Comparison of ENCODE assay signal across 1 cellular context in the genomic region with DNA sequence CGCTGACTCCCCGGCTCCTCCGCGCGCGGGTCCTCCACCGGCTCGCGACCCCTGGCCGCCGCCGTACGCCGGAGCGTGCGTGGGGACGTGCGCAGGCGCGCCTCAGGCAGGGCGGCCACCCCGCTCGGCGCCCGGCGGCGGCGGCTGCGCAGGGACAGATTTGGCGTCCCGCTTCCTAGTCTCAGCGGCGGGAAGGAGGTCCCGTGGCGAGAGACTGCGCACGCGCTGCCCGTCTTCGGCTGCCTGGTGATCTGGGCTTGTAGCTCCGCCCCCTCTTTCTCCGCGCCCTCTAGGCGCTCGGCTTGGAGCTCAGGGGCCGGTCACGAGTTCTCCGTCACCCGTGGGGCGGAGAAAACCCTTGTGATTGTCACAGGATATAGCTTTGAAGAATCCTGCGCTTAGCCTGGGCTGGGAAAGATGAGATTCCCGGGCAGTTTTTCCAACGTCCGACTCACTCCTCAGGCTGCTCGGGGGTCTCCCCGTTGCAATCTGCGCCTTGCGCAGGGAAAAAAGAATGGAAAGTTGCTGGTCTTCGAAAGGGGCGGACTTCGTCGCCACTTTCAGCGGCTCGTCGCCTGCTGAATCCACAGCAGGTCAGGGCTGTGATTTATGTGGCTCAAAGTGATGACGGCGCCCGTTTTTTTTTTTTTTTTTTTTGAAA.
TF ChIP-seq lines count a peak whose summit lies in the region.

A gene with protein sequence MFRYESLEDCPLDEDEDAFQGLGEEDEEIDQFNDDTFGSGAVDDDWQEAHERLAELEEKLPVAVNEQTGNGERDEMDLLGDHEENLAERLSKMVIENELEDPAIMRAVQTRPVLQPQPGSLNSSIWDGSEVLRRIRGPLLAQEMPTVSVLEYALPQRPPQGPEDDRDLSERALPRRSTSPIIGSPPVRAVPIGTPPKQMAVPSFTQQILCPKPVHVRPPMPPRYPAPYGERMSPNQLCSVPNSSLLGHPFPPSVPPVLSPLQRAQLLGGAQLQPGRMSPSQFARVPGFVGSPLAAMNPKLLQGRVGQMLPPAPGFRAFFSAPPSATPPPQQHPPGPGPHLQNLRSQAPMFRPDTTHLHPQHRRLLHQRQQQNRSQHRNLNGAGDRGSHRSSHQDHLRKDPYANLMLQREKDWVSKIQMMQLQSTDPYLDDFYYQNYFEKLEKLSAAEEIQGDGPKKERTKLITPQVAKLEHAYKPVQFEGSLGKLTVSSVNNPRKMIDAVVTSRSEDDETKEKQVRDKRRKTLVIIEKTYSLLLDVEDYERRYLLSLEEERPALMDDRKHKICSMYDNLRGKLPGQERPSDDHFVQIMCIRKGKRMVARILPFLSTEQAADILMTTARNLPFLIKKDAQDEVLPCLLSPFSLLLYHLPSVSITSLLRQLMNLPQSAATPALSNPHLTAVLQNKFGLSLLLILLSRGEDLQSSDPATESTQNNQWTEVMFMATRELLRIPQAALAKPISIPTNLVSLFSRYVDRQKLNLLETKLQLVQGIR (minus strand): TSS at position 88 of the 661 bp plus-strand sequence. CDS start 142 bp downstream, outside the sequence.

TF ChIP-seq in SK-N-SH, 30 proteins besides CTCF, POLR2A, EP300 and RAD21 (continued from another document):
- TF ChIP-seq RXRA (IDR thresholded peaks at IDR 0.05; ENCODE audit: borderline replicate concordance, low read depth): no peak
- TF ChIP-seq TAF1 (IDR thresholded peaks at IDR 0.05; ENCODE audit: borderline replicate concordance, low read depth, low read length): no peak; the same call in none of the 2 replicates
- TF ChIP-seq GABPA (IDR thresholded peaks at IDR 0.05; ENCODE audit: low read depth): no peak; the same call in 1 of the 2 replicates
- TF ChIP-seq YY1 (IDR thresholded peaks at IDR 0.05; ENCODE audit: low read depth): no peak
- no peak for TF ChIP-seq EZH2phosphoT487 (IDR thresholded peaks at IDR 0.05; ENCODE audit: borderline replicate concordance, low read depth)
- peak; percentile 98 for TF ChIP-seq NRF1 (IDR thresholded peaks at IDR 0.05; ENCODE audit: low read depth, low read length)
- no peak for TF ChIP-seq MEF2A (IDR thresholded peaks at IDR 0.05; ENCODE audit: borderline replicate concordance, low read depth)
- TF ChIP-seq TEAD4 (IDR thresholded peaks at IDR 0.05; ENCODE audit: borderline replicate concordance, insufficient read depth): no peak
- TF ChIP-seq, protein P1, sequence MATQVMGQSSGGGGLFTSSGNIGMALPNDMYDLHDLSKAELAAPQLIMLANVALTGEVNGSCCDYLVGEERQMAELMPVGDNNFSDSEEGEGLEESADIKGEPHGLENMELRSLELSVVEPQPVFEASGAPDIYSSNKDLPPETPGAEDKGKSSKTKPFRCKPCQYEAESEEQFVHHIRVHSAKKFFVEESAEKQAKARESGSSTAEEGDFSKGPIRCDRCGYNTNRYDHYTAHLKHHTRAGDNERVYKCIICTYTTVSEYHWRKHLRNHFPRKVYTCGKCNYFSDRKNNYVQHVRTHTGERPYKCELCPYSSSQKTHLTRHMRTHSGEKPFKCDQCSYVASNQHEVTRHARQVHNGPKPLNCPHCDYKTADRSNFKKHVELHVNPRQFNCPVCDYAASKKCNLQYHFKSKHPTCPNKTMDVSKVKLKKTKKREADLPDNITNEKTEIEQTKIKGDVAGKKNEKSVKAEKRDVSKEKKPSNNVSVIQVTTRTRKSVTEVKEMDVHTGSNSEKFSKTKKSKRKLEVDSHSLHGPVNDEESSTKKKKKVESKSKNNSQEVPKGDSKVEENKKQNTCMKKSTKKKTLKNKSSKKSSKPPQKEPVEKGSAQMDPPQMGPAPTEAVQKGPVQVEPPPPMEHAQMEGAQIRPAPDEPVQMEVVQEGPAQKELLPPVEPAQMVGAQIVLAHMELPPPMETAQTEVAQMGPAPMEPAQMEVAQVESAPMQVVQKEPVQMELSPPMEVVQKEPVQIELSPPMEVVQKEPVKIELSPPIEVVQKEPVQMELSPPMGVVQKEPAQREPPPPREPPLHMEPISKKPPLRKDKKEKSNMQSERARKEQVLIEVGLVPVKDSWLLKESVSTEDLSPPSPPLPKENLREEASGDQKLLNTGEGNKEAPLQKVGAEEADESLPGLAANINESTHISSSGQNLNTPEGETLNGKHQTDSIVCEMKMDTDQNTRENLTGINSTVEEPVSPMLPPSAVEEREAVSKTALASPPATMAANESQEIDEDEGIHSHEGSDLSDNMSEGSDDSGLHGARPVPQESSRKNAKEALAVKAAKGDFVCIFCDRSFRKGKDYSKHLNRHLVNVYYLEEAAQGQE (IDR thresholded peaks at IDR 0.05; ENCODE audit: low read depth, low read length): no peak
- TF ChIP-seq, protein P2, sequence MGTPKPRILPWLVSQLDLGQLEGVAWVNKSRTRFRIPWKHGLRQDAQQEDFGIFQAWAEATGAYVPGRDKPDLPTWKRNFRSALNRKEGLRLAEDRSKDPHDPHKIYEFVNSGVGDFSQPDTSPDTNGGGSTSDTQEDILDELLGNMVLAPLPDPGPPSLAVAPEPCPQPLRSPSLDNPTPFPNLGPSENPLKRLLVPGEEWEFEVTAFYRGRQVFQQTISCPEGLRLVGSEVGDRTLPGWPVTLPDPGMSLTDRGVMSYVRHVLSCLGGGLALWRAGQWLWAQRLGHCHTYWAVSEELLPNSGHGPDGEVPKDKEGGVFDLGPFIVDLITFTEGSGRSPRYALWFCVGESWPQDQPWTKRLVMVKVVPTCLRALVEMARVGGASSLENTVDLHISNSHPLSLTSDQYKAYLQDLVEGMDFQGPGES (IDR thresholded peaks at IDR 0.05; ENCODE audit: low read depth, low read length): no peak
- no peak for TF ChIP-seq SMC3 (IDR thresholded peaks at IDR 0.05; ENCODE audit: low read depth, low read length)
- TF ChIP-seq ELF1 (IDR thresholded peaks at IDR 0.05): peak; percentile 61
